22 cellular contexts compared by ENCODE assay signal in the genomic region with DNA sequence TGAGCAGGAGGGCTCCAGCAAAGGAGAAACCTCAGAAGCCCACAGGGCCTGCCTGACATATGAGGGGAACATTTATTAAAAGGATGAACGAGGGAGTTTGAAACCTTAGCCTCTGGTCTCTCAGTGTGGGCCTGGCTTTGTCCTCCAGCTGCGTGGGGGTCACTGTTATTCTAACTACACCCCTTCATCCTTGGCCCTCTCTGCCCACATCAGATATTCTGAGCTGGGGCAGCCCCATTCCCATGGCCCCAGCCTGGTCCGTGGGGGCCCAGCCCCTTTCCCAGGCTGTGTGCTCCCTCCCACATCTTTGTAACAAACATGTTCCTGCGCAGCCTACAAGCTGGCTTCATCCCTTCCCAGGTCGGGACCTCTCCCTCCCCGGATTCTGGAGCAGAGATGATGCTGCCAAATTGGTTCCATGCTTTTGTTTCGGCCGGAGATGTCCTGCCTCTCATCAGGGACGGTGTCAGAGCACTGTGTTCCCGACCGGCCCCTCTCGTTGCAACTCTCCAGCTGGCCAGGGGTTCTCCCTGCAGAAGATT. TPM values are rescaled to one million over a fixed set of nuclear protein-coding genes. Genes with fewer than 3 reads are reported as not detected.
DNase-seq lines count a peak whose midpoint lies in the region; ATAC-seq and TF ChIP-seq lines count a peak whose summit lies in the region.
"Had no signal": no experiment of that assay in that cellular context is flagged by ENCODE, and none has a peak within 500 bp of the region (broad histone marks: within the 10 kb centered on the region; RNA-seq: fewer than 3 reads in every experiment).

No MANE protein-coding gene starts in this region.

- H3K9me3 ChIP-seq in heart left ventricle (no peaks in the 10 kb centered on the region), neuronal stem cell (replicated peaks in 1 of 2; ENCODE audit: control insufficient read depth in 2 of 2, insufficient read depth in 1 of 2, low read depth in 1 of 2, low read length in 2 of 2) (no peaks in the 10 kb centered on the region), transverse colon (no peaks in the 10 kb centered on the region)
- H3K9me3 ChIP-seq: suprapubic skin had no signal

- no peak for TF ChIP-seq POLR2A in heart left ventricle (IDR thresholded peaks at IDR 0.05)
- no peak for TF ChIP-seq POLR2A in transverse colon (IDR thresholded peaks at IDR 0.05)

- H3K36me3 ChIP-seq in heart left ventricle (peaks cover 0 to 4% (median 0%) of the 10 kb centered on the region in 9 donors), neuronal stem cell (replicated peaks in 1 of 2; ENCODE audit: control insufficient read depth in 2 of 2, insufficient read depth in 2 of 2, low read length in 2 of 2) (peaks cover 4 to 7% of the 10 kb centered on the region in 2 donors), transverse colon (no peaks in the 10 kb centered on the region)
- H3K36me3 ChIP-seq: neural progenitor cell, suprapubic skin had no signal

- peak overlapping the region; percentile 69 for H3K18ac ChIP-seq in neuronal stem cell (ENCODE audit: low read length)

- H3K27ac ChIP-seq in angular gyrus (ENCODE audit: low read depth, low read length) (peak overlapping the region; percentile 78), heart left ventricle (peak overlapping the region; percentile 26 to 96 (median 86)), neuronal stem cell (replicated peaks; ENCODE audit: low read length) (no peak overlapping the region), transverse colon (peak overlapping the region; percentile 46 to 90 (median 83))
- H3K27ac ChIP-seq: neural progenitor cell, RWPE1, suprapubic skin had no signal

- H3K9ac ChIP-seq in neuronal stem cell (ENCODE audit: low read depth, low read length, poor library complexity), result no peak overlapping the region
- H3K9ac ChIP-seq: neural progenitor cell had no signal

- DNase-seq in heart left ventricle (peak in 3 of 5 donors; percentile 47 to 63 (median 51)), neuronal stem cell (ENCODE audit: low spot score) (no peak), transverse colon (no peak), superior temporal gyrus (ENCODE audit: extremely low spot score) (no peak)
- no peak for DNase-seq in stimulated activated CD4-positive, alpha-beta T cell treated with anti-CD3 and anti-CD28 coated beads, Interleukin-2, amount 100 ng/mL, for 48 hours
- DNase-seq: activated naive CD4-positive, alpha-beta T cell; activated T-cell treated with anti-CD3 and anti-CD28 coated beads, Interleukin-2, amount 50 U/mL, for 24 hours; DMS79 treated with DMSO at 0.1 percent for 48 hours; erythroblast; H7; kidney glomerular epithelial cell; NCI-H1048; NCI-H2081 treated with DMSO at 0.1 percent for 48 hours; NCI-H526; stimulated activated CD4-positive, alpha-beta T cell treated with anti-CD3 and anti-CD28 coated beads, Interleukin-12 subunit alpha, Interleukin-12 subunit beta, amount 100 ng/mL, for 4 hours; T1000 had no signal

- H3K23ac ChIP-seq in neuronal stem cell (ENCODE audit: low read depth, low read length, poor library complexity), result peak overlapping the region; percentile 76

- no peak for TF ChIP-seq EP300 in transverse colon (IDR thresholded peaks at IDR 0.05; ENCODE audit: low read depth)

- no peak overlapping the region for H2BK15ac ChIP-seq in neuronal stem cell (ENCODE audit: low read length)

- no peak for TF ChIP-seq CTCF in heart left ventricle (IDR thresholded peaks at IDR 0.05)
- no peak for TF ChIP-seq CTCF in transverse colon (IDR thresholded peaks at IDR 0.05)

- H3K27me3 ChIP-seq in heart left ventricle (peaks cover 0 to 23% (median 0%) of the 10 kb centered on the region in 9 donors), neuronal stem cell (ENCODE audit: control insufficient read depth in 3 of 3, insufficient read depth in 3 of 3, low read depth in 1 of 3, low read length in 3 of 3) (peaks cover 0 to 4% (median 0%) of the 10 kb centered on the region in 3 experiments), transverse colon (peaks cover 39% of the 10 kb centered on the region)

- H4K91ac ChIP-seq in neuronal stem cell (ENCODE audit: low read depth, low read length, poor library complexity), result no peak overlapping the region

- in situ Hi-C loops in transverse colon (cut with MboI; ENCODE audit: low pct_ligation_motif_present in 1 of 4, low pct_unique_long_range_greater_than_20kb in 1 of 4, low sequenced_read_pairs in 3 of 4), result no loop called here

- peak in 3 of 4 donors; percentile 8 to 15 (median 11) for ATAC-seq in heart left ventricle
- no peak for ATAC-seq in HG03521 (IDR thresholded peaks at IDR 0.05; ENCODE audit: unreplicated experiment)

- no peak overlapping the region for H4K8ac ChIP-seq in neuronal stem cell (ENCODE audit: low read depth, low read length)

- H2BK5ac ChIP-seq in neuronal stem cell (ENCODE audit: low read length), result no peak overlapping the region

- H3K4me2 ChIP-seq in neuronal stem cell (ENCODE audit: insufficient read depth, low read length, poor library complexity, severe bottlenecking), result no peak overlapping the region

- intact Hi-C loops in heart left ventricle (cut with DNase I), result no loop called here
- intact Hi-C loops in transverse colon (cut with DNase I; ENCODE audit: low total_unique reads), result no loop called here

- no peak overlapping the region for H3K4ac ChIP-seq in neuronal stem cell (ENCODE audit: low read length)

- no peak overlapping the region for H3K14ac ChIP-seq in neuronal stem cell (ENCODE audit: low read length)

- H2AK5ac ChIP-seq in neuronal stem cell (ENCODE audit: low read depth, low read length), result no peak overlapping the region

- no peak overlapping the region for H2BK120ac ChIP-seq in neuronal stem cell (ENCODE audit: low read depth, low read length)

- no peak overlapping the region for H2BK12ac ChIP-seq in neuronal stem cell (ENCODE audit: low read length)

- WGBS in heart left ventricle, 4 donors, result 34 to 67% (median 40%) methylated on average over 12 of the region's 12 CpGs
- no CpG with 5 or more reads among the region's 12 CpGs for WGBS in neuronal stem cell (ENCODE audit: extremely low coverage in 2 of 2, insufficient read length in 2 of 2, insufficient replicate concordance in 1 of 2), 2 donors
- WGBS in transverse colon (ENCODE audit: low coverage in 1 of 2), 2 donors, result 55 to 65% methylated on average over 2 to 12 of the region's 12 CpGs

- peaks cover 4 to 87% (median 60%) of the 10 kb centered on the region in 12 donors for H3K4me1 ChIP-seq in heart left ventricle
- peaks cover 27 to 37% of the 10 kb centered on the region in 2 donors for H3K4me1 ChIP-seq in neuronal stem cell (ENCODE audit: control insufficient read depth in 2 of 2, insufficient read depth in 1 of 2, low read depth in 1 of 2, low read length in 2 of 2)
- H3K4me1 ChIP-seq in transverse colon, result peaks cover 7 to 68% (median 45%) of the 10 kb centered on the region in 4 donors

- H3K79me1 ChIP-seq in neuronal stem cell (ENCODE audit: low read depth, low read length), result peaks cover 28% of the 10 kb centered on the region

- H3K4me3 ChIP-seq in heart left ventricle, result peak overlapping the region in 5 of 12 donors; percentile 7 to 89 (median 19)
- no peak overlapping the region for H3K4me3 ChIP-seq in neuronal stem cell (ENCODE audit: low read length in 2 of 2)
- H3K4me3 ChIP-seq in transverse colon, result no peak overlapping the region
- H3K4me3 ChIP-seq: neural progenitor cell, suprapubic skin had no signal

- no peak overlapping the region for H2AFZ ChIP-seq in neuronal stem cell (ENCODE audit: low read length)
- H2AFZ ChIP-seq: neural progenitor cell had no signal

RNA-seq across cellular contexts. Expression of gene FXYD6, which starts 4.0 kb away (rescaled TPM):
- total RNA-seq in heart left ventricle (10 to 100 TPM; 24.6 to 51.2 (median 35.0) TPM), transverse colon (10 to 100 TPM; 29.2 to 62.5 (median 46.0) TPM)
- polyA plus RNA-seq in heart left ventricle, result 10 to 100 TPM; 51.2 to 54.0 TPM
- polyA plus RNA-seq in neuronal stem cell (2013, experiment 1 of 2), result 291 TPM
- 288 TPM for polyA plus RNA-seq in neuronal stem cell (2013, experiment 2 of 2)

RNA-seq across cellular contexts. Expression of gene FXYD2, which starts 47.9 kb away (rescaled TPM):
- total RNA-seq in heart left ventricle (1 to 10 TPM in 5 of 9 donors, under 1 TPM in 3, not detected in 1; 0.48 to 2.7 (median 1.8) TPM), transverse colon (1 to 10 TPM in 2 of 4 donors, under 1 TPM in 1, not detected in 1; 0.64 to 1.2 (median 1.1) TPM)
- polyA plus RNA-seq in heart left ventricle, result 1 to 10 TPM in 1 of 2 donors, under 1 TPM in 1; 0.53 to 1.8 TPM
- polyA plus RNA-seq in neuronal stem cell (2013, experiment 1 of 2), result 4.1 TPM
- 3.3 TPM for polyA plus RNA-seq in neuronal stem cell (2013, experiment 2 of 2)
- total RNA-seq: HT1080, suprapubic skin had no signal

RNA-seq across cellular contexts. Expression of gene TMPRSS13, which starts 56.7 kb away (rescaled TPM):
- total RNA-seq in heart left ventricle, result under 1 TPM in 4 of 9 donors, not detected in 5; 0.06 to 0.51 (median 0.25) TPM
- under 1 TPM; 0.03 to 0.08 TPM for polyA plus RNA-seq in heart left ventricle
- polyA plus RNA-seq in neuronal stem cell (2013, experiment 1 of 2), result 0.10 TPM
- 0.12 TPM for polyA plus RNA-seq in neuronal stem cell (2013, experiment 2 of 2)
- under 1 TPM in 2 of 4 donors, not detected in 2; 0.27 to 0.79 TPM for total RNA-seq in transverse colon
- total RNA-seq: HT1080 had no signal

Comparison
In these comparisons a context has a peak if more than half of its experiments do, and no peak if none do; other contexts are left out.
1. DNase-seq: peak in heart left ventricle (3 of 5); none in neuronal stem cell (single experiment), transverse colon (single experiment), superior temporal gyrus (single experiment) and stimulated activated CD4-positive, alpha-beta T cell treated with anti-CD3 and anti-CD28 coated beads, Interleukin-2, amount 100 ng/mL, for 48 hours (0 of 2).